In genomic region chr1:84086189-84086588, GRCh38 we compare ENCODE assay signal across 19 cellular contexts.
"Had no signal": no experiment of that assay in that cellular context is flagged by ENCODE, and none has a peak within 500 bp of the region (broad histone marks: within the 10 kb centered on the region; RNA-seq: fewer than 3 reads in every experiment).

No MANE protein-coding gene starts in this region.

- H3K36me3 ChIP-seq: cardiac muscle cell, heart right ventricle, tibial artery had no signal

- H3K4me1 ChIP-seq: body of pancreas had no signal

- DNase-seq: activated CD4-positive, alpha-beta memory T cell treated with anti-CD3 and anti-CD28 coated beads for 36 hours; activated CD4-positive, alpha-beta T cell treated with anti-CD3 and anti-CD28 coated beads for 48 hours; activated gamma-delta T cell treated with Interleukin-2 at 50 U/mL for 16 hours; heart right ventricle; natural killer cell; stimulated activated CD4-positive, alpha-beta T cell treated with anti-CD3 and anti-CD28 coated beads, Interleukin-12 subunit alpha, Interleukin-12 subunit beta, amount 100 ng/mL, for 4 hours; stimulated activated naive CD8-positive, alpha-beta T cell treated with anti-CD3 and anti-CD28 coated beads, Interleukin-15, amount 100 ng/mL, for 72 hours; T1000; tibial artery had no signal

- H3K9me3 Mint-ChIP-seq: activated CD4-positive, alpha-beta memory T cell treated with anti-CD3 and anti-CD28 coated beads for 36 hours; activated naive CD4-positive, alpha-beta T cell treated with anti-CD3 and anti-CD28 coated beads, Interleukin-2, amount 50 U/mL, for 24 hours; mesothelial cell of epicardium; natural killer cell; stimulated activated effector memory CD8-positive, alpha-beta T cell treated with anti-CD3 and anti-CD28 coated beads, Interleukin-12 subunit alpha, Interleukin-12 subunit beta, amount 100 ng/mL, for 72 hours; stimulated activated naive CD8-positive, alpha-beta T cell treated with anti-CD3 and anti-CD28 coated beads, Interleukin-15, amount 100 ng/mL, for 72 hours; T-helper 1 cell treated with Interleukin-12 subunit alpha and Interleukin-12 subunit beta and Interleukin-4 antibody, amounts not matched to agents 30 μg/mL and 1 μg/mL, for 36 hours had no signal

- H3K4me3 Mint-ChIP-seq: activated CD4-positive, alpha-beta memory T cell treated with anti-CD3 and anti-CD28 coated beads for 36 hours; activated naive CD4-positive, alpha-beta T cell treated with anti-CD3 and anti-CD28 coated beads, Interleukin-2, amount 50 U/mL, for 24 hours; mesothelial cell of epicardium; natural killer cell; stimulated activated effector memory CD8-positive, alpha-beta T cell treated with anti-CD3 and anti-CD28 coated beads, Interleukin-12 subunit alpha, Interleukin-12 subunit beta, amount 100 ng/mL, for 72 hours; stimulated activated naive CD8-positive, alpha-beta T cell treated with anti-CD3 and anti-CD28 coated beads, Interleukin-15, amount 100 ng/mL, for 72 hours; T-helper 1 cell treated with Interleukin-12 subunit alpha and Interleukin-12 subunit beta and Interleukin-4 antibody, amounts not matched to agents 30 μg/mL and 1 μg/mL, for 36 hours had no signal

- H3K36me3 Mint-ChIP-seq: activated CD4-positive, alpha-beta memory T cell treated with anti-CD3 and anti-CD28 coated beads for 36 hours; activated naive CD4-positive, alpha-beta T cell treated with anti-CD3 and anti-CD28 coated beads, Interleukin-2, amount 50 U/mL, for 24 hours; mesothelial cell of epicardium; natural killer cell; stimulated activated effector memory CD8-positive, alpha-beta T cell treated with anti-CD3 and anti-CD28 coated beads, Interleukin-12 subunit alpha, Interleukin-12 subunit beta, amount 100 ng/mL, for 72 hours had no signal

- H3K4me3 ChIP-seq: body of pancreas, cardiac muscle cell, heart right ventricle, lung, tibial artery had no signal

- ATAC-seq: body of pancreas; left lobe of liver; stimulated activated effector memory CD8-positive, alpha-beta T cell treated with anti-CD3 and anti-CD28 coated beads, Interleukin-12 subunit alpha, Interleukin-12 subunit beta, amount 100 ng/mL, for 72 hours; stimulated activated naive CD8-positive, alpha-beta T cell treated with anti-CD3 and anti-CD28 coated beads, Interleukin-15, amount 100 ng/mL, for 72 hours had no signal

- H3K27me3 ChIP-seq: body of pancreas, cardiac muscle cell, heart right ventricle, tibial artery had no signal

- H3K9me3 ChIP-seq: body of pancreas, heart right ventricle, tibial artery had no signal

- H3K27me3 Mint-ChIP-seq: progenitor cell of endocrine pancreas; stimulated activated naive CD8-positive, alpha-beta T cell treated with anti-CD3 and anti-CD28 coated beads, Interleukin-15, amount 100 ng/mL, for 72 hours had no signal

- H3K27ac ChIP-seq: body of pancreas, cardiac muscle cell, epithelial cell of prostate, heart right ventricle, tibial artery had no signal

- H3K27ac Mint-ChIP-seq: activated CD4-positive, alpha-beta memory T cell treated with anti-CD3 and anti-CD28 coated beads for 36 hours; activated naive CD4-positive, alpha-beta T cell treated with anti-CD3 and anti-CD28 coated beads, Interleukin-2, amount 50 U/mL, for 24 hours; mesothelial cell of epicardium; natural killer cell; stimulated activated effector memory CD8-positive, alpha-beta T cell treated with anti-CD3 and anti-CD28 coated beads, Interleukin-12 subunit alpha, Interleukin-12 subunit beta, amount 100 ng/mL, for 72 hours; stimulated activated naive CD8-positive, alpha-beta T cell treated with anti-CD3 and anti-CD28 coated beads, Interleukin-15, amount 100 ng/mL, for 72 hours; T-helper 1 cell treated with Interleukin-12 subunit alpha and Interleukin-12 subunit beta and Interleukin-4 antibody, amounts not matched to agents 30 μg/mL and 1 μg/mL, for 36 hours had no signal
